Comparison of ENCODE assay signal across 22 cellular contexts in the genomic region with DNA sequence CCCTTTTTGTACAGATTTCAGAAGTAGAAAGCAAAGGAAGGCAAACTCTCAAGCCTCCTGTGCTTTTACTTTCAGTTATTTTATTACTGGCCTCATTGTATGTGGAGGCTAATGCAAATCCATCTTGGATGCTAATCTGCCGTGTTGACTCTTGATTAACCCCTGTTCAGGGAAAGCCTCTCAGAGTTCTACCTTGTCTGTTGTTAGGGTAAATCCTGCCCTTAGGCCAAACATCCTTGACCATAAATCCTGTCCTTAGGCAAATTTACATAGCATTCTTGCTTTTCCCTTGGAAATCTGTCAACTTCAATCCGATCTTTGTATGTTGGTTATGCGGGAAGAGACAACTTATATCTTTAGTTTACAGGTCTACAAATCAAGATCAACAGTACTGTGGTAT.
"Had no signal": no experiment of that assay in that cellular context is flagged by ENCODE, and none has a peak within 500 bp of the region (broad histone marks: within the 10 kb centered on the region; RNA-seq: fewer than 3 reads in every experiment).

No MANE protein-coding gene starts in this region.

- H3K4me3 ChIP-seq: coronary artery, dorsolateral prefrontal cortex, esophagus muscularis mucosa, gastroesophageal sphincter, heart left ventricle, hepatocyte, left lung, lower lobe of right lung had no signal

- H3K27ac ChIP-seq: coronary artery, dorsolateral prefrontal cortex, esophagus muscularis mucosa, foreskin keratinocyte, gastroesophageal sphincter, heart left ventricle, hepatocyte, left lung, lower lobe of right lung had no signal

- H3K36me3 ChIP-seq: esophagus muscularis mucosa, gastroesophageal sphincter, heart left ventricle, left lung, lower lobe of right lung had no signal

- ATAC-seq: foreskin keratinocyte; gastroesophageal sphincter; heart left ventricle; left lung; left ventricle myocardium superior; lower lobe of right lung; naive thymus-derived CD8-positive, alpha-beta T cell had no signal

- H3K9me3 ChIP-seq: esophagus muscularis mucosa, gastroesophageal sphincter, heart left ventricle, left lung, lower lobe of right lung had no signal

- H3K4me1 ChIP-seq: esophagus muscularis mucosa, foreskin keratinocyte, gastroesophageal sphincter, heart left ventricle, left lung, lower lobe of right lung had no signal

- DNase-seq: dermis blood vessel endothelial cell; dorsolateral prefrontal cortex; effector CD4-positive, alpha-beta T cell; effector memory CD4-positive, alpha-beta T cell; heart left ventricle; hypothalamus; immature natural killer cell; islet precursor cell; kidney; kidney glomerular epithelial cell; left lung; left ventricle myocardium superior; lower lobe of right lung; mesenchymal stem cell; midbrain; naive B cell; naive thymus-derived CD8-positive, alpha-beta T cell had no signal

- H3K4me2 ChIP-seq: hepatocyte had no signal

- H3K79me2 ChIP-seq: hepatocyte had no signal

- H3K27me3 ChIP-seq: dorsolateral prefrontal cortex, esophagus muscularis mucosa, foreskin keratinocyte, gastroesophageal sphincter, heart left ventricle, hepatocyte, left lung had no signal
